ENCODE assay signal across 13 cellular contexts in genomic region chr15:70240082-70240481, GRCh38.
A peak's percentile ranks its signal among the peaks of the same experiment; 100 is the strongest.
DNase-seq lines count a peak whose midpoint lies in the region; ATAC-seq and TF ChIP-seq lines count a peak whose summit lies in the region.
"Had no signal": no experiment of that assay in that cellular context is flagged by ENCODE, and none has a peak within 500 bp of the region (broad histone marks: within the 10 kb centered on the region; RNA-seq: fewer than 3 reads in every experiment).

No MANE protein-coding gene starts in this region.

- H3K27ac Mint-ChIP-seq in IgD-negative memory B cell: peak overlapping the region; percentile 47 to 85 (median 51)

- peaks cover 14 to 21% (median 21%) of the 10 kb centered on the region in 3 donors for H3K4me1 Mint-ChIP-seq in IgD-negative memory B cell

- no peak for TF ChIP-seq CTCF in GM06990 (IDR thresholded peaks at IDR 0.05; ENCODE audit: insufficient read depth, low read length, poor library complexity, severe bottlenecking)

- no peaks in the 10 kb centered on the region for H3K36me3 Mint-ChIP-seq in IgD-negative memory B cell

- H3K27me3 Mint-ChIP-seq in IgD-negative memory B cell: no peaks in the 10 kb centered on the region

- H3K9me3 Mint-ChIP-seq in IgD-negative memory B cell: peaks cover 0 to 2% (median 0%) of the 10 kb centered on the region in 3 donors

- ATAC-seq in GM19023 (IDR thresholded peaks at IDR 0.05; ENCODE audit: unreplicated experiment) (peak; percentile 85), HG02759 (IDR thresholded peaks at IDR 0.05; ENCODE audit: unreplicated experiment) (peak; percentile 70)

- peak; percentile 39 for DNase-seq in GM06990 (ENCODE audit: extremely low read depth, insufficient read length)
- DNase-seq in activated CD8-positive, alpha-beta memory T cell treated with anti-CD3 and anti-CD28 coated beads for 24 hours: no peak
- DNase-seq in NCI-H1092 treated with DMSO at 0.1 percent for 48 hours (lab: John Stamatoyannopoulos, UW): no peak
- DNase-seq in DMS 273 treated with DMSO at 0.1 percent for 48 hours (lab: John Stamatoyannopoulos, UW): no peak
- no peak for DNase-seq in EL
- DNase-seq: kidney glomerular epithelial cell, NCI-H69, substantia nigra, T-helper 1 cell had no signal

- H3K27me3 ChIP-seq in GM06990 (replicated peaks; ENCODE audit: control insufficient read depth, insufficient read depth, low read length): no peaks in the 10 kb centered on the region

- H3K36me3 ChIP-seq in GM06990 (ENCODE audit: control insufficient read depth, insufficient read depth, low read length): no peaks in the 10 kb centered on the region
- H3K36me3 ChIP-seq: cardiac muscle cell had no signal

- no peak overlapping the region for H3K4me3 ChIP-seq in GM06990 (replicated peaks; ENCODE audit: low read depth, low read length)
- H3K4me3 ChIP-seq: cardiac muscle cell had no signal

- H3K4me3 Mint-ChIP-seq in IgD-negative memory B cell: peak overlapping the region in 2 of 4 donors; percentile 67 to 83
